8 cellular contexts compared by ENCODE assay signal in the genomic region with DNA sequence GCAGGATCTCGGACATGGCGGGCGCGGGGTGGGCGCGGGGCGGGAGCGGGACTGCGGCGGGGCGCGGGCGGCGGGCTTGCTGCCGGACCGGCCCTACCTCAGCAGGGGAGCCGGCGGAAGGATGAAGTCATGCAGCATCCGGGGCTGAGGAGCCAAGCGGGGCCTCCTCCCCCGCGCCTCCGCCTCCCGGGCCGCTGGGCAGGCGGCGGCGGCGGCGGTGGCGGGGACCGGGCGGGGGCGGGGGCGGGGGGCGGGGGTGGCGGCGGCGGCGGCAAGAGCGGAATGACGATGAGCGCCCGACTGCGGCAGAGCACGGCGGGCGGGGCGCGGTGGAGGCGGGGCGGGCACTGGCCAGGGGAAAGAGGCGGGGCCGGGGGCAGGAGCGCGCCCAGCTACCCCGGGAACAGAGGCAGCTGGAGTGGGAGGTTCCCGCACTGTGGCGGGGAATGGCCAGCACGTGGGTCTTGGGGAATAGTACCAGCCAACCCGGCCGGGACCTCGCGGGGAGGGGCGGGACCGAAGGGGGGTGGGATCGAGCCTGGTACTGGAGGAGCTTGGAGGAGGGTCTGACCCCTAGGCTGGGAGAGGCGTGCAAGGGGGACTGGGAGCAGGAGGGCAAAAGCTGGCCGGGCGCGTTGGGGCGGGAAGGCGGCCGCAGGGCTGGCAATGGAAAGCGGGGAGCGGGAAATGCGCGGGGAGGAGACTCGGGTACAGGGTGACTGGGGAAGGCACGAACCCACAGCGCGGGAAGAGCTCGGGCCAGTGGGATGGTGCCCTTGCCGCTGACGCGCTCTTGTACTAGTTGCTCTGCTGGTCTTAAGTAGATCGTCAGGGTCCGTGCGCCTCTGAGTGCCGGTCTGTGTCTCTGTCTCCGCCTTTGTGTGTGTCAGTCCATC. TPM values are rescaled to one million over a fixed set of nuclear protein-coding genes. Genes with fewer than 3 reads are reported as not detected.
A peak's percentile ranks its signal among the peaks of the same experiment; 100 is the strongest.
DNase-seq lines count a peak whose midpoint lies in the region; ATAC-seq lines count a peak whose summit lies in the region.

Gene CAMK2N2, minus strand, starts transcription at position 284 of the 896 bp plus-strand sequence. Its CDS starts 268 bp downstream, at position 16.

- H3K9me3 ChIP-seq in NT2/D1 (ENCODE audit: insufficient read depth, low read length), result no peaks in the 10 kb centered on the region
- no peaks in the 10 kb centered on the region for H3K9me3 ChIP-seq in esophagus (ENCODE audit: control insufficient read depth in 2 of 2, insufficient read depth in 1 of 2, low read depth in 1 of 2, low read length in 1 of 2)
- no peaks in the 10 kb centered on the region for H3K9me3 ChIP-seq in mucosa of rectum (ENCODE audit: control insufficient read depth in 2 of 2, low read length in 2 of 2)

- DNase-seq in ELR (ENCODE audit: low read depth), result peak; percentile 78
- peak; percentile 95 for DNase-seq in HuH-7.5 (ENCODE audit: low spot score)
- no peak for DNase-seq in NT2/D1 (ENCODE audit: low read depth, low spot score)
- peak; percentile 62 for DNase-seq in activated T-cell treated with anti-CD3 and anti-CD28 coated beads, Interleukin-2, amount 50 U/mL, for 1 hour
- peak in 33 of 49 donors; percentile 16 to 92 (median 42) for DNase-seq in substantia nigra (lab: John Stamatoyannopoulos, UW)

- H3K4me1 ChIP-seq in NT2/D1 (ENCODE audit: insufficient read depth, insufficient read length) (peaks cover 6% of the 10 kb centered on the region), esophagus (ENCODE audit: control insufficient read depth in 2 of 2, insufficient read depth in 2 of 2, low read length in 1 of 2) (peaks cover 17 to 21% of the 10 kb centered on the region in 2 donors), mucosa of rectum (ENCODE audit: control insufficient read depth in 2 of 2, insufficient read depth in 2 of 2, low read length in 2 of 2) (peaks cover 4 to 5% of the 10 kb centered on the region in 2 donors)

- H3K27ac ChIP-seq in esophagus (ENCODE audit: low read depth in 2 of 2, low read length in 1 of 2), result no peak within 1 kb of the TSS
- H3K27ac ChIP-seq in mucosa of rectum (ENCODE audit: low read depth in 2 of 2, low read length in 2 of 2), result no peak within 1 kb of the TSS
- peak within 1 kb of the TSS; percentile 17 for H3K27ac ChIP-seq in substantia nigra (ENCODE audit: low read depth, low read length, poor library complexity, severe bottlenecking)

- peak within 1 kb of the TSS; percentile 87 for H3K9ac ChIP-seq in NT2/D1 (ENCODE audit: insufficient read length, low read depth)
- H3K9ac ChIP-seq in mucosa of rectum (ENCODE audit: low read depth in 1 of 2, low read length in 2 of 2), result no peak within 1 kb of the TSS

- 1% methylated on average over 46 to 91 of the region's 91 CpGs for WGBS in esophagus, 2 donors

- ATAC-seq in GM18858 (IDR thresholded peaks at IDR 0.05; ENCODE audit: unreplicated experiment), result no peak

- H3K27me3 ChIP-seq in NT2/D1 (ENCODE audit: insufficient read depth, insufficient read length) (peaks cover 64% of the 10 kb centered on the region), esophagus (ENCODE audit: control insufficient read depth in 1 of 2, insufficient read depth in 2 of 2, low read length in 2 of 2) (peaks cover 0 to 13% of the 10 kb centered on the region in 2 donors), mucosa of rectum (ENCODE audit: control insufficient read depth in 2 of 2, insufficient read depth in 2 of 2, low read length in 2 of 2) (peaks cover 24 to 27% of the 10 kb centered on the region in 2 donors)

- H3K4me3 ChIP-seq in NT2/D1 (ENCODE audit: insufficient read length, low read depth) (peak within 1 kb of the TSS; percentile 82), esophagus (ENCODE audit: low read depth in 1 of 2, low read length in 2 of 2) (peak within 1 kb of the TSS; percentile 24 to 57), mucosa of rectum (ENCODE audit: low read length in 2 of 2) (peak within 1 kb of the TSS; percentile 43 to 54)

- H3K36me3 ChIP-seq in NT2/D1 (ENCODE audit: insufficient read depth, insufficient read length, low read length), result peaks cover 4% of the 10 kb centered on the region
- H3K36me3 ChIP-seq in esophagus (ENCODE audit: control insufficient read depth in 2 of 2, insufficient read depth in 2 of 2, low read length in 1 of 2), result no peaks in the 10 kb centered on the region
- H3K36me3 ChIP-seq in mucosa of rectum (ENCODE audit: control insufficient read depth in 2 of 2, insufficient read depth in 2 of 2, low read length in 2 of 2), result no peaks in the 10 kb centered on the region

RNA-seq across cellular contexts. Expression of gene CAMK2N2, which starts in this region (rescaled TPM):
- polyA plus RNA-seq in esophagus, result under 1 TPM; 0.06 to 0.12 TPM
